Comparison of ENCODE assay signal across 15 cellular contexts in genomic region chr5:115423541-115423940, GRCh38.
DNase-seq lines count a peak whose midpoint lies in the region; ATAC-seq, FAIRE-seq and TF ChIP-seq lines count a peak whose summit lies in the region.
"Had no signal": no experiment of that assay in that cellular context is flagged by ENCODE, and none has a peak within 500 bp of the region (broad histone marks: within the 10 kb centered on the region; RNA-seq: fewer than 3 reads in every experiment).

No MANE protein-coding gene starts in this region.

- ATAC-seq in upper lobe of right lung: peak; percentile 94
- no peak for ATAC-seq in HepG2
- ATAC-seq in activated T-helper 17 cell treated with anti-CD3 and anti-CD28 coated beads, Interleukin-2, amount 50 U/mL, for 72 hours (replicated peaks): no peak
- no peak for ATAC-seq in GM18502 (IDR thresholded peaks at IDR 0.05; ENCODE audit: poor library complexity, unreplicated experiment)

- H3K4me3 Mint-ChIP-seq in activated T-helper 17 cell treated with anti-CD3 and anti-CD28 coated beads, Interleukin-2, amount 50 U/mL, for 72 hours: no peak overlapping the region
- H3K4me3 Mint-ChIP-seq: activated naive CD4-positive, alpha-beta T cell treated with anti-CD3 and anti-CD28 coated beads, Interleukin-2, amount 50 U/mL, for 24 hours; CD8-positive, alpha-beta memory T cell had no signal

- H4K20me1 ChIP-seq in HepG2 (ENCODE audit: insufficient read depth, low read length): no peaks in the 10 kb centered on the region

- TF ChIP-seq CTCF in Peyer's patch (IDR thresholded peaks at IDR 0.05) (no peak), esophagus squamous epithelium (IDR thresholded peaks at IDR 0.05) (no peak), upper lobe of right lung (IDR thresholded peaks at IDR 0.05) (no peak), HepG2 (CRISPR knock-in tag; IDR thresholded peaks at IDR 0.05) (no peak)

- H2AFZ ChIP-seq in HepG2 (ENCODE audit: low read length): no peak overlapping the region

- peak in 1 of 2 donors; percentile 48 for TF ChIP-seq POLR2A in Peyer's patch (IDR thresholded peaks at IDR 0.05)
- TF ChIP-seq POLR2A in esophagus squamous epithelium (IDR thresholded peaks at IDR 0.05): no peak
- TF ChIP-seq POLR2A in HepG2 (IDR thresholded peaks at IDR 0.05; ENCODE audit: insufficient read depth in 1 of 2, low read depth in 2 of 2, low read length in 2 of 2): no peak

- H3K27me3 Mint-ChIP-seq in activated T-helper 17 cell treated with anti-CD3 and anti-CD28 coated beads, Interleukin-2, amount 50 U/mL, for 72 hours: peaks cover 29% of the 10 kb centered on the region

- CTCF ChIA-PET in HepG2 (lab: Yijun Ruan, JAX; ENCODE audit: low intra/inter-chr PET ratio, low total read pairs): no interaction called here

- no peaks in the 10 kb centered on the region for H3K36me3 ChIP-seq in Peyer's patch
- no peaks in the 10 kb centered on the region for H3K36me3 ChIP-seq in esophagus squamous epithelium
- no peaks in the 10 kb centered on the region for H3K36me3 ChIP-seq in upper lobe of right lung
- H3K36me3 ChIP-seq in HepG2 (replicated peaks in 1 of 2; ENCODE audit: control insufficient read depth in 1 of 2, insufficient read depth in 2 of 2, low read length in 2 of 2): no peaks in the 10 kb centered on the region

- intact Hi-C loops in esophagus squamous epithelium (cut with DNase I): no loop called here
- intact Hi-C loops in upper lobe of right lung (cut with DNase I): no loop called here
- intact Hi-C loops in HepG2 (cut with micrococcal nuclease; ENCODE audit: unreplicated experiment): no loop called here

- no peak for FAIRE-seq in HepG2 (lab: Jason Lieb, UNC)

- H3K4me1 Mint-ChIP-seq in activated T-helper 17 cell treated with anti-CD3 and anti-CD28 coated beads, Interleukin-2, amount 50 U/mL, for 72 hours: no peaks in the 10 kb centered on the region
- H3K4me1 Mint-ChIP-seq: CD8-positive, alpha-beta memory T cell had no signal

- H3K36me3 Mint-ChIP-seq in activated T-helper 17 cell treated with anti-CD3 and anti-CD28 coated beads, Interleukin-2, amount 50 U/mL, for 72 hours (ENCODE audit: low read depth): no peaks in the 10 kb centered on the region
- H3K36me3 Mint-ChIP-seq: activated naive CD4-positive, alpha-beta T cell treated with anti-CD3 and anti-CD28 coated beads, Interleukin-2, amount 50 U/mL, for 24 hours; CD8-positive, alpha-beta memory T cell had no signal

- no peak overlapping the region for H3K4me2 ChIP-seq in HepG2 (ENCODE audit: low read depth, low read length)

- H3K4me1 ChIP-seq in Peyer's patch (peaks cover 0 to 31% (median 0%) of the 10 kb centered on the region in 4 donors), esophagus squamous epithelium (peaks cover 6 to 36% (median 34%) of the 10 kb centered on the region in 3 donors), upper lobe of right lung (peaks cover 4% of the 10 kb centered on the region), HepG2 (ENCODE audit: insufficient read depth, low read length) (no peaks in the 10 kb centered on the region)

- in situ Hi-C loops in HepG2 (cut with HindIII; ENCODE audit: extremely low pct_ligation_motif_present, low pct_unique_long_range_greater_than_20kb): no loop called here

- no peaks in the 10 kb centered on the region for H3K9me3 ChIP-seq in Peyer's patch
- no peaks in the 10 kb centered on the region for H3K9me3 ChIP-seq in esophagus squamous epithelium
- H3K9me3 ChIP-seq in upper lobe of right lung: no peaks in the 10 kb centered on the region
- H3K9me3 ChIP-seq in HepG2 (ENCODE audit: low read length): no peaks in the 10 kb centered on the region

- WGBS in esophagus squamous epithelium, 2 donors: 29% methylated on average over 4 to 5 of the region's 5 CpGs
- WGBS in HepG2 (ENCODE audit: low lambda C conversion rate): 19% methylated on average over 4 of the region's 5 CpGs

- no TSS peak for BruUV-seq in HepG2 (replicated peaks; lab: Mats Ljungman, UMichigan)

- no peak for TF ChIP-seq RAD21 in HepG2 (CRISPR knock-in tag; IDR thresholded peaks at IDR 0.05)

- H3K27ac Mint-ChIP-seq in activated T-helper 17 cell treated with anti-CD3 and anti-CD28 coated beads, Interleukin-2, amount 50 U/mL, for 72 hours: no peak overlapping the region
- H3K27ac Mint-ChIP-seq: activated naive CD4-positive, alpha-beta T cell treated with anti-CD3 and anti-CD28 coated beads, Interleukin-2, amount 50 U/mL, for 24 hours had no signal

- H3K27me3 ChIP-seq in Peyer's patch (no peaks in the 10 kb centered on the region), esophagus squamous epithelium (no peaks in the 10 kb centered on the region), upper lobe of right lung (no peaks in the 10 kb centered on the region), HepG2 (ENCODE audit: control insufficient read depth in 1 of 2, insufficient read depth in 2 of 2, low read length in 2 of 2) (no peaks in the 10 kb centered on the region; a peak in 2 of 5 replicates)

- TF ChIP-seq EP300 in HepG2 (IDR thresholded peaks at IDR 0.05; ENCODE audit: low read depth in 2 of 2, low read length in 2 of 2) (no peak), HepG2 (CRISPR knock-in tag; IDR thresholded peaks at IDR 0.05; ENCODE audit: borderline replicate concordance) (no peak)

- no peaks in the 10 kb centered on the region for H3K79me2 ChIP-seq in HepG2 (ENCODE audit: insufficient read depth, low read length)

- H3K4me3 ChIP-seq in Peyer's patch: no peak overlapping the region
- H3K4me3 ChIP-seq in esophagus squamous epithelium: no peak overlapping the region
- H3K4me3 ChIP-seq in upper lobe of right lung: no peak overlapping the region
- H3K4me3 ChIP-seq in HepG2 (replicated peaks in 1 of 3; ENCODE audit: insufficient read depth in 1 of 3, low read depth in 2 of 3, low read length in 3 of 3): no peak overlapping the region

- H3K27ac ChIP-seq in Peyer's patch: peak overlapping the region in 3 of 4 donors; percentile 18 to 72 (median 20)
- peak overlapping the region; percentile 25 to 76 (median 60) for H3K27ac ChIP-seq in esophagus squamous epithelium
- peak overlapping the region; percentile 75 for H3K27ac ChIP-seq in upper lobe of right lung
- no peak overlapping the region for H3K27ac ChIP-seq in HepG2 (ENCODE audit: extremely low read length, insufficient read depth, low read length)

- DNase-seq in Peyer's patch (peak in 1 of 3 donors; percentile 77), esophagus squamous epithelium (lab: John Stamatoyannopoulos, UW) (no peak), mucosa of gallbladder (ENCODE audit: low spot score) (peak; percentile 68), upper lobe of right lung (peak; percentile 76), HepG2 (ENCODE audit: low spot score) (no peak), NCI-H510A treated with DMSO at 0.1 percent for 48 hours (lab: John Stamatoyannopoulos, UW) (no peak)
- DNase-seq: activated CD4-positive, alpha-beta T cell treated with anti-CD3 and anti-CD28 coated beads, Interleukin-2, amount 50 U/mL, for 1 hour; CD8-positive, alpha-beta memory T cell; effector CD8-positive, alpha-beta T cell; GOT3; Karpas-422; NCI-H2171 treated with DMSO at 0.1 percent for 48 hours had no signal

- POLR2A ChIA-PET in HepG2 (lab: Yijun Ruan, JAX): no interaction called here

- no peak overlapping the region for H3K9ac ChIP-seq in HepG2 (ENCODE audit: insufficient read depth, low read depth, low read length)

- H3K9me3 Mint-ChIP-seq in activated T-helper 17 cell treated with anti-CD3 and anti-CD28 coated beads, Interleukin-2, amount 50 U/mL, for 72 hours: no peaks in the 10 kb centered on the region
- H3K9me3 Mint-ChIP-seq: activated naive CD4-positive, alpha-beta T cell treated with anti-CD3 and anti-CD28 coated beads, Interleukin-2, amount 50 U/mL, for 24 hours; CD8-positive, alpha-beta memory T cell had no signal

TF ChIP-seq in HepG2, 621 proteins besides CTCF, POLR2A, EP300 and RAD21:
- TF ChIP-seq RFXAP (CRISPR knock-in tag; IDR thresholded peaks at IDR 0.05; ENCODE audit: borderline replicate concordance): no peak
- TF ChIP-seq JDP2 (CRISPR knock-in tag; IDR thresholded peaks at IDR 0.05; ENCODE audit: borderline replicate concordance): no peak
- no peak for TF ChIP-seq ZNF709 (CRISPR knock-in tag; IDR thresholded peaks at IDR 0.05)
- no peak for TF ChIP-seq GMEB1 (CRISPR knock-in tag; IDR thresholded peaks at IDR 0.05; ENCODE audit: borderline replicate concordance)
- no peak for TF ChIP-seq GMEB2 (CRISPR knock-in tag; IDR thresholded peaks at IDR 0.05; ENCODE audit: low read depth)
- TF ChIP-seq HCFC1 (IDR thresholded peaks at IDR 0.05; ENCODE audit: low read depth, low read length): no peak
- TF ChIP-seq CC2D1A (CRISPR knock-in tag; IDR thresholded peaks at IDR 0.05): no peak

Comparison
In these comparisons a context has a peak if more than half of its experiments do, and no peak if none do; other contexts are left out.
1. DNase-seq: peak in mucosa of gallbladder (single experiment) and upper lobe of right lung (single experiment); none in esophagus squamous epithelium (single experiment), HepG2 (single experiment) and NCI-H510A treated with DMSO at 0.1 percent for 48 hours (single experiment).